ENCODE assay signal across 28 cellular contexts in genomic region chr15:66323312-66323928, GRCh38. TPM values are rescaled to one million over a fixed set of nuclear protein-coding genes. Genes with fewer than 3 reads are reported as not detected.
DNase-seq lines count a peak whose midpoint lies in the region; ATAC-seq, FAIRE-seq and TF ChIP-seq lines count a peak whose summit lies in the region.
"Had no signal": no experiment of that assay in that cellular context is flagged by ENCODE, and none has a peak within 500 bp of the region (broad histone marks: within the 10 kb centered on the region; RNA-seq: fewer than 3 reads in every experiment).

No MANE protein-coding gene starts in this region.

- WGBS in A549 (ENCODE audit: missing lambda C conversion rate), result 95% methylated on average over 12 of the region's 12 CpGs

- H3F3A ChIP-seq in GM23338 (replicated peaks; ENCODE audit: low read depth) (no peaks in the 10 kb centered on the region), PC-9 (ENCODE audit: insufficient read depth, low read depth) (no peaks in the 10 kb centered on the region)

- TF ChIP-seq EP300 in A549 (IDR thresholded peaks at IDR 0.05), result no peak

- H3K4me3 ChIP-seq in A549 (no peak overlapping the region), GM23338 (no peak overlapping the region), PC-9 (no peak overlapping the region)
- H3K4me3 ChIP-seq: BLaER1 treated with 17β-estradiol and CSF1 and Interleukin-3, amounts not matched to agents 10 nM and 100 nM; breast epithelium; colonic mucosa; esophagus muscularis mucosa; hepatocyte; MG63; psoas muscle; SK-N-MC; stomach; thyroid gland had no signal

- CTCF ChIA-PET in A549 (lab: Yijun Ruan, JAX), result interaction anchor here (0.8 to 3.0 kb wide), 3 partner anchors 29 to 244 kb away, joined by 3 to 7 read pairs (median 4); no protein-coding TSS in a partner anchor
- CTCF ChIA-PET in PC-9 (lab: Charles Lee), result interaction anchor here (0.6 kb wide), 1 partner anchor 47 kb away, joined by 3 read pairs; no protein-coding TSS in a partner anchor

- H2AFZ ChIP-seq in GM23338 (no peak overlapping the region), PC-9 (no peak overlapping the region)
- H2AFZ ChIP-seq: hepatocyte had no signal

- H3K9me2 ChIP-seq in GM23338 (ENCODE audit: insufficient read depth) (no peaks in the 10 kb centered on the region), PC-9 (ENCODE audit: insufficient read depth) (no peaks in the 10 kb centered on the region)

- TF ChIP-seq RAD21 in A549 (conservative IDR thresholded peaks at IDR 0.05 in 1 of 2, IDR thresholded peaks at IDR 0.05 in 1 of 2), result no peak

- no peak overlapping the region for H3K27ac ChIP-seq in A549
- H3K27ac ChIP-seq in GM23338 (ENCODE audit: low read depth), result peak overlapping the region; percentile 35; the same call in 1 of the 2 replicates
- no peak overlapping the region for H3K27ac ChIP-seq in PC-9
- H3K27ac ChIP-seq: BLaER1 treated with 17β-estradiol and CSF1 and Interleukin-3, amounts not matched to agents 10 nM and 100 nM; breast epithelium; colonic mucosa; esophagus muscularis mucosa; foreskin keratinocyte; hepatocyte; psoas muscle; SK-N-MC; stomach; thyroid gland had no signal

- no peaks in the 10 kb centered on the region for H3K27me3 Mint-ChIP-seq in GM23338 (ENCODE audit: insufficient read depth, low read depth, poor library complexity)
- no peaks in the 10 kb centered on the region for H3K27me3 Mint-ChIP-seq in activated T-helper 17 cell treated with anti-CD3 and anti-CD28 coated beads, Interleukin-2, amount 50 U/mL, for 72 hours
- peaks cover 3% of the 10 kb centered on the region for H3K27me3 Mint-ChIP-seq in nephron progenitor cell (ENCODE audit: low read depth, poor library complexity)
- H3K27me3 Mint-ChIP-seq: activated CD4-positive, alpha-beta T cell treated with anti-CD3 and anti-CD28 coated beads for 36 hours had no signal

- H3K36me3 ChIP-seq in GM23338 (ENCODE audit: insufficient read depth), result peaks cover 13% of the 10 kb centered on the region; the same call in 1 of the 2 replicates
- no peaks in the 10 kb centered on the region for H3K36me3 ChIP-seq in PC-9 (ENCODE audit: low read depth)

- H3K36me3 Mint-ChIP-seq in GM23338 (ENCODE audit: low read depth) (peaks cover 41% of the 10 kb centered on the region), nephron progenitor cell (ENCODE audit: low read depth) (peaks cover 56% of the 10 kb centered on the region)
- H3K36me3 Mint-ChIP-seq in activated T-helper 17 cell treated with anti-CD3 and anti-CD28 coated beads, Interleukin-2, amount 50 U/mL, for 72 hours (ENCODE audit: low read depth), result peaks cover 94% of the 10 kb centered on the region

- H4K20me1 ChIP-seq in GM23338 (replicated peaks; ENCODE audit: insufficient read depth) (no peaks in the 10 kb centered on the region), PC-9 (ENCODE audit: insufficient read depth) (no peaks in the 10 kb centered on the region)

- no peaks in the 10 kb centered on the region for H3K4me1 ChIP-seq in A549
- no peaks in the 10 kb centered on the region for H3K4me1 ChIP-seq in GM23338 (ENCODE audit: insufficient read depth)
- H3K4me1 ChIP-seq in PC-9 (replicated peaks; ENCODE audit: insufficient read depth), result no peaks in the 10 kb centered on the region
- H3K4me1 ChIP-seq: BLaER1 treated with 17β-estradiol and CSF1 and Interleukin-3, amounts not matched to agents 10 nM and 100 nM; breast epithelium; colonic mucosa; esophagus muscularis mucosa; foreskin keratinocyte; psoas muscle; stomach; thyroid gland had no signal

- no peak for FAIRE-seq in A549 (lab: Jason Lieb, UNC)

- no peaks in the 10 kb centered on the region for H3K79me2 ChIP-seq in GM23338 (replicated peaks; ENCODE audit: insufficient read depth)
- H3K79me2 ChIP-seq in PC-9 (ENCODE audit: low read depth), result no peaks in the 10 kb centered on the region
- H3K79me2 ChIP-seq: hepatocyte had no signal

- intact Hi-C loops in PC-9 (cut with micrococcal nuclease; ENCODE audit: unreplicated experiment), result no loop called here

- POLR2A ChIA-PET in A549 (lab: Yijun Ruan, JAX) (no interaction called here), PC-9 (lab: Charles Lee; ENCODE audit: unreplicated experiment) (no interaction called here)

- no peak for TF ChIP-seq CTCF in A549 (IDR thresholded peaks at IDR 0.05)
- TF ChIP-seq CTCF in GM23338 (conservative IDR thresholded peaks at IDR 0.05; ENCODE audit: low read depth in 2 of 2), result 0 out of 4 replicates have a peak, but pooled peaks have one; percentile 7 to 15
- TF ChIP-seq CTCF in nephron progenitor cell (IDR thresholded peaks at IDR 0.05), result no peak
- no peak for TF ChIP-seq CTCF in PC-9 (conservative IDR thresholded peaks at IDR 0.05)

- H3K4me3 Mint-ChIP-seq in GM23338, result no peak overlapping the region
- no peak overlapping the region for H3K4me3 Mint-ChIP-seq in activated T-helper 17 cell treated with anti-CD3 and anti-CD28 coated beads, Interleukin-2, amount 50 U/mL, for 72 hours
- no peak overlapping the region for H3K4me3 Mint-ChIP-seq in nephron progenitor cell
- H3K4me3 Mint-ChIP-seq: activated CD4-positive, alpha-beta T cell treated with anti-CD3 and anti-CD28 coated beads for 36 hours; activated T-cell treated with anti-CD3 and anti-CD28 coated beads, Interleukin-2, amount 50 U/mL, for 4 hours had no signal

- H3K9me3 Mint-ChIP-seq in GM23338 (no peaks in the 10 kb centered on the region), nephron progenitor cell (no peaks in the 10 kb centered on the region)
- H3K9me3 Mint-ChIP-seq in activated T-helper 17 cell treated with anti-CD3 and anti-CD28 coated beads, Interleukin-2, amount 50 U/mL, for 72 hours, result no peaks in the 10 kb centered on the region
- H3K9me3 Mint-ChIP-seq: activated T-cell treated with anti-CD3 and anti-CD28 coated beads, Interleukin-2, amount 50 U/mL, for 4 hours had no signal

- 0 out of 2 replicates have a peak, but pooled peaks have one; percentile 8 for TF ChIP-seq POLR2A in A549 (IDR thresholded peaks at IDR 0.05; ENCODE audit: low read length)

- no peaks in the 10 kb centered on the region for H3K9me3 ChIP-seq in A549
- no peaks in the 10 kb centered on the region for H3K9me3 ChIP-seq in PC-9 (ENCODE audit: insufficient read depth, low read depth)
- H3K9me3 ChIP-seq: BLaER1 treated with 17β-estradiol and CSF1 and Interleukin-3, amounts not matched to agents 10 nM and 100 nM; breast epithelium; colonic mucosa; esophagus muscularis mucosa; MG63; psoas muscle; stomach; thyroid gland had no signal

- no peaks in the 10 kb centered on the region for H3K4me1 Mint-ChIP-seq in GM23338
- no peaks in the 10 kb centered on the region for H3K4me1 Mint-ChIP-seq in activated T-helper 17 cell treated with anti-CD3 and anti-CD28 coated beads, Interleukin-2, amount 50 U/mL, for 72 hours
- peaks cover 18% of the 10 kb centered on the region for H3K4me1 Mint-ChIP-seq in nephron progenitor cell
- H3K4me1 Mint-ChIP-seq: activated CD4-positive, alpha-beta T cell treated with anti-CD3 and anti-CD28 coated beads for 36 hours had no signal

- no peak for ATAC-seq in A549
- peak; percentile 54 for ATAC-seq in GM23338
- ATAC-seq in activated T-helper 17 cell treated with anti-CD3 and anti-CD28 coated beads, Interleukin-2, amount 50 U/mL, for 72 hours (replicated peaks), result no peak
- ATAC-seq: activated CD4-positive, alpha-beta T cell treated with anti-CD3 and anti-CD28 coated beads for 36 hours; activated T-cell treated with anti-CD3 and anti-CD28 coated beads, Interleukin-2, amount 50 U/mL, for 4 hours; foreskin keratinocyte; left cardiac atrium; psoas muscle had no signal

- DNase-seq in A549 (ENCODE audit: low read depth in 1 of 2, low spot score in 1 of 2) (no peak), GM23338 (ENCODE audit: low spot score) (peak; percentile 13), nephron progenitor cell (peak; percentile 43), PC-9 (no peak), middle frontal gyrus (ENCODE audit: extremely low spot score, low spot score) (no peak)
- DNase-seq in activated naive CD4-positive, alpha-beta T cell (lab: John Stamatoyannopoulos, UW), result no peak
- DNase-seq: activated CD4-positive, alpha-beta T cell treated with anti-CD3 and anti-CD28 coated beads for 36 hours; activated T-cell treated with anti-CD3 and anti-CD28 coated beads, Interleukin-2, amount 50 U/mL, for 4 hours; amygdala; Calu3; colonic mucosa; DND-41; foreskin keratinocyte; KG1; left cardiac atrium; MG63; NCI-H2029; NCI-H226; nucleus accumbens; psoas muscle; stomach; thyroid gland had no signal

- BruUV-seq in PC-9 (replicated peaks; lab: Mats Ljungman, UMichigan), result no TSS peak

- H3K4me2 ChIP-seq in A549, result no peak overlapping the region
- no peak overlapping the region for H3K4me2 ChIP-seq in GM23338
- H3K4me2 ChIP-seq in PC-9, result no peak overlapping the region
- H3K4me2 ChIP-seq: BLaER1 treated with 17β-estradiol and CSF1 and Interleukin-3, amounts not matched to agents 10 nM and 100 nM; hepatocyte had no signal

- H3K27ac Mint-ChIP-seq in GM23338 (no peak overlapping the region), nephron progenitor cell (peak overlapping the region; percentile 93)
- H3K27ac Mint-ChIP-seq in activated T-helper 17 cell treated with anti-CD3 and anti-CD28 coated beads, Interleukin-2, amount 50 U/mL, for 72 hours, result peak overlapping the region; percentile 58
- H3K27ac Mint-ChIP-seq: activated CD4-positive, alpha-beta T cell treated with anti-CD3 and anti-CD28 coated beads for 36 hours had no signal

- H3K27me3 ChIP-seq in GM23338 (ENCODE audit: insufficient read depth) (no peaks in the 10 kb centered on the region), PC-9 (ENCODE audit: insufficient read depth, low read depth) (no peaks in the 10 kb centered on the region)
- H3K27me3 ChIP-seq: BLaER1 treated with 17β-estradiol and CSF1 and Interleukin-3, amounts not matched to agents 10 nM and 100 nM; breast epithelium; colonic mucosa; esophagus muscularis mucosa; foreskin keratinocyte; hepatocyte; MG63; stomach; thyroid gland had no signal

RNA-seq across cellular contexts. Expression of gene DIS3L, which starts 30.1 kb away (rescaled TPM):
- polyA plus RNA-seq in A549 (2011; rRNA removed) (64.3 and 74.9 TPM in 2 replicates), A549 (2017; fragmentation: RNase III; extraction: RNeasy Plus Mini Kit Qiagen cat#74134 plus additional on column Dnase treatment) (43.6 to 47.9 TPM (median 44.6 TPM) in 3 replicates), GM23338 (2016; fragmentation: Nextera tagmentation; extraction: Ambion mirVana) (7.1 and 8.9 TPM in 2 replicates)
- 20.0 and 22.0 TPM in 2 replicates for polyA plus RNA-seq in A549 (2012; cell fraction: cytosol; rRNA removed)
- 13.1 and 24.2 TPM in 2 replicates for polyA plus RNA-seq in A549 (2012; cell fraction: nucleus; rRNA removed)
- polyA minus RNA-seq in A549 (2011; rRNA and poly(A)+ RNA removed), result 57.4 and 61.2 TPM in 2 replicates
- total RNA-seq in GM23338 (2014; rRNA removed; shearing (Covaris generic)), result 21.8 and 35.7 TPM in 2 replicates
- 10 to 100 TPM; 14.6 to 34.4 TPM for total RNA-seq in activated T-helper 17 cell treated with anti-CD3 and anti-CD28 coated beads, Interleukin-2, amount 50 U/mL, for 72 hours
- total RNA-seq in PC-9 (2021), result 27.7 and 31.2 TPM in 2 replicates

RNA-seq across cellular contexts. Expression of gene TIPIN, which starts 33.1 kb away (rescaled TPM):
- polyA plus RNA-seq in A549 (2011; rRNA removed) (23.7 and 37.4 TPM in 2 replicates), A549 (2017; fragmentation: RNase III; extraction: RNeasy Plus Mini Kit Qiagen cat#74134 plus additional on column Dnase treatment) (28.2 to 37.0 TPM (median 28.4 TPM) in 3 replicates), GM23338 (2016; fragmentation: Nextera tagmentation; extraction: Ambion mirVana) (32.7 and 39.1 TPM in 2 replicates)
- 10.7 and 12.8 TPM in 2 replicates for polyA plus RNA-seq in A549 (2012; cell fraction: cytosol; rRNA removed)
- 3.9 and 6.6 TPM in 2 replicates for polyA plus RNA-seq in A549 (2012; cell fraction: nucleus; rRNA removed)
- 9.0 and 10.3 TPM in 2 replicates for polyA minus RNA-seq in A549 (2011; rRNA and poly(A)+ RNA removed)
- 25.3 and 39.0 TPM in 2 replicates for total RNA-seq in GM23338 (2014; rRNA removed; shearing (Covaris generic))
- total RNA-seq in activated T-helper 17 cell treated with anti-CD3 and anti-CD28 coated beads, Interleukin-2, amount 50 U/mL, for 72 hours, result 10 to 100 TPM; 27.1 to 37.9 TPM
- 12.9 and 13.1 TPM in 2 replicates for total RNA-seq in PC-9 (2021)

Comparison
In these comparisons a context has a peak if more than half of its experiments do, and no peak if none do; other contexts are left out.
1. DNase-seq: peak in GM23338 (single experiment) and nephron progenitor cell (single experiment); none in A549 (0 of 2), PC-9 (0 of 2), activated naive CD4-positive, alpha-beta T cell (0 of 4) and middle frontal gyrus (single experiment).
2. CTCF ChIP-seq: peak in GM23338 (2 of 2); none in A549 (single experiment), nephron progenitor cell (single experiment) and PC-9 (single experiment).